Comparison of ENCODE assay signal across 8 cellular contexts in the genomic region with DNA sequence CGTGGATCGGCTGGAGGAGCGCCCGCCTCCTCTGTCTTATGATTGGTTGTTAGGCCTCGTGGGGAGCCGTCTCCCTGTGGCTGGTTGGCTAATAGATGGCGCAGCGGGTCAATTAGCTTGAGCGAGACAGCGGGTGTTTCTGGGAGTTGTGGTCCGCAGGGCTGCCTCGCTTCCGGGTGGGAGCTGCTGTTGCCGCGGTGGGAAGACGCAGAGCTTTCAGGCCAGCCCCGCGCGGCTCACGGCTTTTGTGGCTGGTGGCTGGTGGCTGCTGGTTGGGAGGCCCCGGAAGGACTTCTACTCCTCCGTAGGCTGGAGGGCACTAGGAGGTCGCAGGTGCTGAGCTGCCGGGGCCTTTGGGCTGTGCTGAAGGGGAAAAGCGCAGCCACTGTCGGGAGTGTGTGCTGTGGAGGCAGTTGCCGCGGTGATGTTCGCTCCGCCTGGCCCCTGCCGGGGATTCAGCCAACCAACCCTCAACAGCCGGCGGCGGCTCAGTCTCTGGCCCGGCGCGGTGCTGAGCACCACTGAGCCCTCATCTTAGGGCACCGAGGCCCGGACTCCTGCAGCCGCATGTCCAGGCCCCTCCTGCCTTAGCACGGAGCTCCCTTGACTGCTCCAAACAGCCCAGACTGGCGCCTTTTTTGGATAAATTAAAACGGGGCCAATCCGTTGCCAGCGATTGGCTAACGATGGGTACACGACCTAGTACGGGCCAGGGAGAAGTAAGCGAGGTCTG. TPM values are rescaled to one million over a fixed set of nuclear protein-coding genes. Genes with fewer than 3 reads are reported as not detected.
A peak's percentile ranks its signal among the peaks of the same experiment; 100 is the strongest.
DNase-seq lines count a peak whose midpoint lies in the region; ATAC-seq, FAIRE-seq and TF ChIP-seq lines count a peak whose summit lies in the region.

No MANE protein-coding gene starts in this region.

- no peaks in the 10 kb centered on the region for H4K20me1 ChIP-seq in keratinocyte (ENCODE audit: control insufficient read depth, extremely low read depth, insufficient read depth, low read length)

- TF ChIP-seq CTCF in AG09319 (IDR thresholded peaks at IDR 0.05; ENCODE audit: low read depth, low read length): no peak; the same call in 1 of the 2 replicates
- no peak for TF ChIP-seq CTCF in keratinocyte (optimal IDR thresholded peaks at IDR 0.05 in 1 of 3, IDR thresholded peaks at IDR 0.05 in 1 of 3, conservative IDR thresholded peaks at IDR 0.05 in 1 of 3; ENCODE audit: extremely low read depth in 1 of 3, insufficient read depth in 2 of 3, low read length in 3 of 3)

- ATAC-seq in GM19025 (IDR thresholded peaks at IDR 0.05; ENCODE audit: low read depth, unreplicated experiment): peak; percentile 78
- ATAC-seq in HG03280 (IDR thresholded peaks at IDR 0.05; ENCODE audit: unreplicated experiment): peak; percentile 87

- DNase-seq in AG09319 (ENCODE audit: extremely low read depth, low read depth): peak; percentile 93
- peak; percentile 95 for DNase-seq in NCI-H345 (lab: John Stamatoyannopoulos, UW)
- DNase-seq in activated CD4-positive, CD25-positive, alpha-beta regulatory T cell treated with anti-CD3 and anti-CD28 coated beads, Interleukin-2, amount 50 U/mL, for 16 hours (ENCODE audit: low read depth, low spot score): peak; percentile 95
- DNase-seq in cerebellar nuclear complex (lab: John Stamatoyannopoulos, UW): peak; percentile 78 to 94
- DNase-seq in keratinocyte (ENCODE audit: low read depth, low spot score): peak; percentile 86
- DNase-seq in stimulated activated CD4-positive, alpha-beta T cell treated with anti-CD3 and anti-CD28 coated beads, Interleukin-12 subunit alpha, Interleukin-12 subunit beta, amount 100 ng/mL, for 48 hours (ENCODE audit: low read depth in 2 of 3, low spot score in 1 of 3): peak; percentile 86 to 91 (median 89)

- dilution Hi-C loops in keratinocyte (cut with MboI; ENCODE audit: extremely low pct_ligation_motif_present, low sequenced_read_pairs): no loop called here

- no peaks in the 10 kb centered on the region for H3K36me3 ChIP-seq in keratinocyte (ENCODE audit: control insufficient read depth in 2 of 2, extremely low read depth in 1 of 2, insufficient read depth in 2 of 2, low read length in 2 of 2)

- no peaks in the 10 kb centered on the region for H3K9me3 ChIP-seq in keratinocyte (ENCODE audit: control insufficient read depth, low read depth, low read length)

- peak overlapping the region; percentile 94 for H3K27ac ChIP-seq in keratinocyte (ENCODE audit: control insufficient read depth, insufficient read depth, low read length)

- no peaks in the 10 kb centered on the region for H3K27me3 ChIP-seq in keratinocyte (ENCODE audit: control insufficient read depth, extremely low read depth, insufficient read depth, low read length)

- H3K9ac ChIP-seq in keratinocyte (ENCODE audit: control insufficient read depth, extremely low read depth, insufficient read depth, low read length): peak overlapping the region; percentile 95

- peak overlapping the region; percentile 99 for H3K4me2 ChIP-seq in keratinocyte (ENCODE audit: control insufficient read depth, extremely low read depth, insufficient read depth, low read depth, low read length)

- peak; percentile 5 for FAIRE-seq in keratinocyte (lab: Jason Lieb, UNC)

- peaks cover 15% of the 10 kb centered on the region for H3K4me1 ChIP-seq in keratinocyte (ENCODE audit: control insufficient read depth, extremely low read depth, insufficient read depth, low read length)

- peaks cover 11% of the 10 kb centered on the region for H3K79me2 ChIP-seq in keratinocyte (ENCODE audit: control insufficient read depth, insufficient read depth, low read length)

- H3K9me1 ChIP-seq in keratinocyte (ENCODE audit: control insufficient read depth, extremely low read depth, insufficient read depth, low read length): no peaks in the 10 kb centered on the region

- peak overlapping the region; percentile 88 for H2AFZ ChIP-seq in keratinocyte (ENCODE audit: control insufficient read depth, low read length)

- peak overlapping the region; percentile 85 to 97 (median 86) for H3K4me3 ChIP-seq in keratinocyte (ENCODE audit: control insufficient read depth in 2 of 3, extremely low read depth in 1 of 3, insufficient read depth in 2 of 3, low read depth in 1 of 3, low read length in 3 of 3)

RNA-seq across cellular contexts. Expression of a gene that starts 0.7 kb away (rescaled TPM):
- polyA plus RNA-seq in keratinocyte: 1.2 to 1.8 TPM (median 1.4 TPM) in 3 replicates
- 0.40 TPM for polyA plus RNA-seq in keratinocyte (2011; ENCODE audit: low read depth)
- 1.3 and 1.4 TPM in 2 replicates for polyA plus RNA-seq in keratinocyte (2011; cell fraction: cytosol; rRNA removed)
- polyA plus RNA-seq in keratinocyte (2011; cell fraction: nucleus; rRNA removed): 3.2 and 4.4 TPM in 2 replicates
- polyA plus RNA-seq in keratinocyte (2012; ENCODE audit: low replicate concordance): 1.2 and 2.2 TPM in 2 replicates
- 0.61 to 1.4 TPM (median 0.85 TPM) in 3 replicates for polyA minus RNA-seq in keratinocyte
- polyA minus RNA-seq in keratinocyte (2011; cell fraction: cytosol; rRNA and poly(A)+ RNA removed): not detected
- polyA minus RNA-seq in keratinocyte (2011; cell fraction: nucleus; rRNA and poly(A)+ RNA removed): 0.85 and 1.1 TPM in 2 replicates

RNA-seq across cellular contexts. Expression of a gene that starts 24.9 kb away (rescaled TPM):
- polyA plus RNA-seq in keratinocyte: 133 to 215 TPM (median 142 TPM) in 3 replicates
- polyA plus RNA-seq in keratinocyte (2011; ENCODE audit: low read depth): 193 TPM
- 122 and 206 TPM in 2 replicates for polyA plus RNA-seq in keratinocyte (2011; cell fraction: cytosol; rRNA removed)
- polyA plus RNA-seq in keratinocyte (2011; cell fraction: nucleus; rRNA removed): 89.4 and 111 TPM in 2 replicates
- polyA plus RNA-seq in keratinocyte (2012; ENCODE audit: low replicate concordance): 137 and 154 TPM in 2 replicates
- polyA minus RNA-seq in keratinocyte: 18.8 to 50.7 TPM (median 33.0 TPM) in 3 replicates
- polyA minus RNA-seq in keratinocyte (2011; cell fraction: cytosol; rRNA and poly(A)+ RNA removed): 60.4 TPM
- 26.6 and 34.0 TPM in 2 replicates for polyA minus RNA-seq in keratinocyte (2011; cell fraction: nucleus; rRNA and poly(A)+ RNA removed)

Comparison
In these comparisons a context has a peak if more than half of its experiments do, and no peak if none do; other contexts are left out.
1. Peak in every context shown above with its lines: DNase-seq, ATAC-seq, H3K4me3 ChIP-seq and H3K27ac ChIP-seq.